In the genomic region with DNA sequence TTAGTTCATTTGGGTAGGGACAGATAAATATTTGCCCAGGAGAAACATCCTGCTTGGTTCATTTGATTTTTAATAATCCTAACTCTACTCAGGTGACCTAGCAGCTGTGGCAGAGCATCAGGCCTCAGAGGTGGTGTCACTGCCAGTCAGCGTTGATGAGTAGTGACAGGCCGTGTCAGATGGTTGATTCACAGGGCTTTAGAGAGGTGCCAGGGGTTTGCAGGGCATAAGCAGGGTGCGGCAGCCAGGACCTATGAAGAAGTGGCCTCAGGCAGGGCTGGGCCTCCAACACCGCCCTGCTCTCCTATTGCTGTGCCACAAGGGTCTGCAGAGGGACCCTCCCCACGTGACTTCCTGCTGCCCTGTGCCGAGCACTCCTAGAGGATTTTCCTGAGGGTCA, we compare ENCODE assay signal across 22 cellular contexts.
DNase-seq lines count a peak whose midpoint lies in the region; ATAC-seq and TF ChIP-seq lines count a peak whose summit lies in the region.
"Had no signal": no experiment of that assay in that cellular context is flagged by ENCODE, and none has a peak within 500 bp of the region (broad histone marks: within the 10 kb centered on the region; RNA-seq: fewer than 3 reads in every experiment).

No MANE protein-coding gene starts in this region.

- no peaks in the 10 kb centered on the region for H3K4me1 ChIP-seq in psoas muscle
- H3K4me1 ChIP-seq in uterus: no peaks in the 10 kb centered on the region
- no peaks in the 10 kb centered on the region for H3K4me1 ChIP-seq in upper lobe of right lung
- H3K4me1 ChIP-seq: BE2C, Caco-2 had no signal

- H3K27ac Mint-ChIP-seq in glutamatergic neuron (ENCODE audit: unreplicated experiment): peak overlapping the region; percentile 50
- H3K27ac Mint-ChIP-seq: CD4-positive, alpha-beta T cell; GM23338; HFFc6; IgD-negative memory B cell had no signal

- H3K9me3 ChIP-seq in psoas muscle (no peaks in the 10 kb centered on the region), uterus (no peaks in the 10 kb centered on the region), upper lobe of right lung (no peaks in the 10 kb centered on the region)
- H3K9me3 ChIP-seq: BE2C, Caco-2 had no signal

- TF ChIP-seq CTCF in C4-2B (conservative IDR thresholded peaks at IDR 0.05) (no peak), glutamatergic neuron (IDR thresholded peaks at IDR 0.05; ENCODE audit: partially characterized antibody, unreplicated experiment) (no peak), psoas muscle (IDR thresholded peaks at IDR 0.05) (no peak), uterus (IDR thresholded peaks at IDR 0.05) (no peak), upper lobe of right lung (IDR thresholded peaks at IDR 0.05) (no peak)

- no peaks in the 10 kb centered on the region for H3K36me3 ChIP-seq in psoas muscle (ENCODE audit: insufficient read depth in 1 of 2, low read depth in 1 of 2)
- H3K36me3 ChIP-seq in uterus: no peaks in the 10 kb centered on the region
- H3K36me3 ChIP-seq in upper lobe of right lung: no peaks in the 10 kb centered on the region
- H3K36me3 ChIP-seq: BE2C had no signal

- DNase-seq in NCI-H774 (lab: John Stamatoyannopoulos, UW) (peak; percentile 7), glutamatergic neuron (no peak), psoas muscle (peak in 1 of 2 donors; percentile 46), NCI-H2171 treated with DMSO at 0.1 percent for 48 hours (lab: John Stamatoyannopoulos, UW) (no peak), uterus (no peak), upper lobe of right lung (no peak), KG1 (lab: John Stamatoyannopoulos, UW) (no peak)
- DNase-seq: ACHN; BE2C; C1 segment of cervical spinal cord; Caco-2; CD4-positive, alpha-beta T cell; DMS79 treated with DMSO at 0.1 percent for 48 hours; GF-D8; H7; HFFc6; KBM-7 had no signal

- H3K4me3 ChIP-seq in psoas muscle (no peak overlapping the region), uterus (no peak overlapping the region), upper lobe of right lung (no peak overlapping the region)
- H3K4me3 ChIP-seq: GM23338 had no signal

- peaks cover 3% of the 10 kb centered on the region for H3K9me3 Mint-ChIP-seq in glutamatergic neuron (ENCODE audit: unreplicated experiment)
- H3K9me3 Mint-ChIP-seq: CD4-positive, alpha-beta T cell; GM23338; HFFc6; IgD-negative memory B cell had no signal

- no peaks in the 10 kb centered on the region for H3K36me3 Mint-ChIP-seq in glutamatergic neuron (ENCODE audit: unreplicated experiment)
- H3K36me3 Mint-ChIP-seq: IgD-negative memory B cell had no signal

- ATAC-seq in psoas muscle (peak; percentile 72 to 94 (median 90)), upper lobe of right lung (no peak)
- ATAC-seq: GM23338, HCT116 had no signal

- intact Hi-C loops in psoas muscle (cut with DNase I): no loop called here
- intact Hi-C loops in uterus (cut with DNase I; ENCODE audit: low total_unique reads): no loop called here
- intact Hi-C loops in upper lobe of right lung (cut with DNase I): no loop called here

- TF ChIP-seq POLR2A in uterus (IDR thresholded peaks at IDR 0.05): no peak

- peak overlapping the region; percentile 32 for H3K4me3 Mint-ChIP-seq in glutamatergic neuron (ENCODE audit: unreplicated experiment)
- H3K4me3 Mint-ChIP-seq: CD4-positive, alpha-beta T cell; GM23338; HFFc6; IgD-negative memory B cell had no signal

- peaks cover 33% of the 10 kb centered on the region for H3K4me1 Mint-ChIP-seq in glutamatergic neuron (ENCODE audit: low read depth, unreplicated experiment)

- WGBS in psoas muscle, 3 donors: 46 to 70% (median 64%) methylated on average over 6 of the region's 6 CpGs

- H3K27ac ChIP-seq in C4-2B (peak overlapping the region; percentile 22; the same call in 1 of the 2 replicates), psoas muscle (no peak overlapping the region), uterus (no peak overlapping the region), upper lobe of right lung (no peak overlapping the region)
- H3K27ac ChIP-seq: HL-60 had no signal

- H3K27me3 ChIP-seq in psoas muscle (ENCODE audit: insufficient read depth in 3 of 3, low read length in 2 of 3) (no peaks in the 10 kb centered on the region), uterus (no peaks in the 10 kb centered on the region), upper lobe of right lung (no peaks in the 10 kb centered on the region)

- H3K27me3 Mint-ChIP-seq in glutamatergic neuron (ENCODE audit: unreplicated experiment): peaks cover 11% of the 10 kb centered on the region
